1 cellular context compared by ENCODE assay signal in the genomic region with DNA sequence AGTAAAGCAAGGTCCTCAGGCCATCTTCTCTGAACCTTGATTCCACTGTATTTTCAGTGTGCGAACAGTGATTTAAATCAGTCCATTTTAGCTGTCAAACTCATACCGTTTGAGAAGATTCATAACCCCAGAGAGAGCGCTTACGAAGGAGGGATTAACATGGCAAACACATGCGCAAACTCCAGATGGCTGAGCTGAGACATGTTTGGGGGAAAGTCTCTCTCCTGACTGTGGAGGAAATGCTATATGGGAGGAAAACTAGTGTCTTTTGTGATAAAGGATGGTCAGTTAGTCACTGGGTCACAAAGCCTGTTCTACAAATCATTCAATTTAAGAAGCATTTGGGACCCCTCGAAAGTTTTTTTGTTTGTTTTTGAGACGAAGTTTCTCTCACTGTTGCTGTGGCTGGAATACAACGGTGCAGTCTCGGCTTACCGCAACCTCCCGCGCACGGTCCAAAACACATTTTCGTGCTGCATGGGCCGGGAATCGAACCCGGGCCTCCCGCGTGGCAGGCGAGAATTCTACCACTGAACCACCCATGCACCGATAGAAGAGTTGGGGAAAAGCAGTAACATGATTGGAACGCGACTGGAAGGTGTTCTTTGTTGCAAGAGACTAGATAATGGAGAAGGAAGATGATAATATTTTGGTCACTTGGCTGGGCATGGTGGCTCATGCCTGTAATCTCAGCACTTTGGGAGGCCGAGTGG.
TF ChIP-seq lines count a peak whose summit lies in the region.

No MANE protein-coding gene starts in this region.

TF ChIP-seq in HepG2, 621 proteins besides CTCF, POLR2A, EP300 and RAD21 (continued from another document and continues in another):
- TF ChIP-seq, protein P1, sequence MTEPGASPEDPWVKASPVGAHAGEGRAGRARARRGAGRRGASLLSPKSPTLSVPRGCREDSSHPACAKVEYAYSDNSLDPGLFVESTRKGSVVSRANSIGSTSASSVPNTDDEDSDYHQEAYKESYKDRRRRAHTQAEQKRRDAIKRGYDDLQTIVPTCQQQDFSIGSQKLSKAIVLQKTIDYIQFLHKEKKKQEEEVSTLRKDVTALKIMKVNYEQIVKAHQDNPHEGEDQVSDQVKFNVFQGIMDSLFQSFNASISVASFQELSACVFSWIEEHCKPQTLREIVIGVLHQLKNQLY (CRISPR knock-in tag; IDR thresholded peaks at IDR 0.05), result no peak
- TF ChIP-seq ZNF788 (CRISPR knock-in tag; IDR thresholded peaks at IDR 0.05; ENCODE audit: borderline replicate concordance) (peak; percentile 94; the same call in 1 of the 2 replicates), ZBTB21 (CRISPR knock-in tag; IDR thresholded peaks at IDR 0.05) (no peak), ZFP90 (CRISPR knock-in tag; IDR thresholded peaks at IDR 0.05; ENCODE audit: borderline replicate concordance) (peak; percentile 71), KDM4B (CRISPR knock-in tag; IDR thresholded peaks at IDR 0.05) (no peak), TBX3 (IDR thresholded peaks at IDR 0.05; ENCODE audit: borderline replicate concordance) (peak; percentile 25; the same call in 1 of the 2 replicates), PHF21A (CRISPR knock-in tag; IDR thresholded peaks at IDR 0.05) (peak; percentile 82; the same call in 1 of the 2 replicates), ZNF710 (CRISPR knock-in tag; IDR thresholded peaks at IDR 0.05; ENCODE audit: borderline replicate concordance) (peak; percentile 81), THAP11 (CRISPR knock-in tag; IDR thresholded peaks at IDR 0.05) (peak; percentile 79), ZFP91 (CRISPR knock-in tag; IDR thresholded peaks at IDR 0.05; ENCODE audit: borderline replicate concordance) (peak; percentile 84), HOXA9 (CRISPR knock-in tag; IDR thresholded peaks at IDR 0.05; ENCODE audit: borderline replicate concordance) (no peak), PBX3 (CRISPR knock-in tag; IDR thresholded peaks at IDR 0.05; ENCODE audit: borderline replicate concordance) (no peak), SOX13 (IDR thresholded peaks at IDR 0.05) (peak; percentile 61; the same call in 1 of the 2 replicates), SOX13 (CRISPR knock-in tag; conservative IDR thresholded peaks at IDR 0.05 in 1 of 2, IDR thresholded peaks at IDR 0.05 in 1 of 2) (peak in 1 of 2 experiments; percentile 73; a peak in 2 of 4 replicates), ZNF775 (CRISPR knock-in tag; IDR thresholded peaks at IDR 0.05; ENCODE audit: borderline replicate concordance) (no peak), MZF1 (CRISPR knock-in tag; IDR thresholded peaks at IDR 0.05; ENCODE audit: borderline replicate concordance) (no peak), ZNF530 (CRISPR knock-in tag; IDR thresholded peaks at IDR 0.05; ENCODE audit: low read depth) (no peak), ZNF556 (CRISPR knock-in tag; IDR thresholded peaks at IDR 0.05; ENCODE audit: borderline replicate concordance) (peak; percentile 99), ZNF17 (CRISPR knock-in tag; IDR thresholded peaks at IDR 0.05) (no peak), ZNF644 (CRISPR knock-in tag; IDR thresholded peaks at IDR 0.05; ENCODE audit: low read depth) (peak; percentile 62; the same call in 1 of the 2 replicates), KLF13 (CRISPR knock-in tag; IDR thresholded peaks at IDR 0.05) (no peak), FOXP1 (IDR thresholded peaks at IDR 0.05) (no peak), FOXP1 (CRISPR knock-in tag; IDR thresholded peaks at IDR 0.05) (peak; percentile 52; the same call in 1 of the 2 replicates), RAD51 (IDR thresholded peaks at IDR 0.05; ENCODE audit: borderline replicate concordance) (no peak), FOXO1 (CRISPR knock-in tag; IDR thresholded peaks at IDR 0.05) (peak; percentile 44; the same call in 1 of the 2 replicates), ZNF326 (CRISPR knock-in tag; IDR thresholded peaks at IDR 0.05; ENCODE audit: borderline replicate concordance) (no peak), ZNF720 (CRISPR knock-in tag; IDR thresholded peaks at IDR 0.05) (no peak), DMTF1 (CRISPR knock-in tag; IDR thresholded peaks at IDR 0.05) (no peak), TFAP4 (IDR thresholded peaks at IDR 0.05; ENCODE audit: borderline replicate concordance, low read depth) (peak; percentile 39; the same call in 1 of the 2 replicates), SIX1 (CRISPR knock-in tag; IDR thresholded peaks at IDR 0.05; ENCODE audit: borderline replicate concordance) (peak; percentile 84), ATF3 (CRISPR knock-in tag; IDR thresholded peaks at IDR 0.05) (no peak), AGO1 (IDR thresholded peaks at IDR 0.05; ENCODE audit: low read depth, low read length, poor library complexity, severe bottlenecking) (no peak)
- TF ChIP-seq, protein P2, sequence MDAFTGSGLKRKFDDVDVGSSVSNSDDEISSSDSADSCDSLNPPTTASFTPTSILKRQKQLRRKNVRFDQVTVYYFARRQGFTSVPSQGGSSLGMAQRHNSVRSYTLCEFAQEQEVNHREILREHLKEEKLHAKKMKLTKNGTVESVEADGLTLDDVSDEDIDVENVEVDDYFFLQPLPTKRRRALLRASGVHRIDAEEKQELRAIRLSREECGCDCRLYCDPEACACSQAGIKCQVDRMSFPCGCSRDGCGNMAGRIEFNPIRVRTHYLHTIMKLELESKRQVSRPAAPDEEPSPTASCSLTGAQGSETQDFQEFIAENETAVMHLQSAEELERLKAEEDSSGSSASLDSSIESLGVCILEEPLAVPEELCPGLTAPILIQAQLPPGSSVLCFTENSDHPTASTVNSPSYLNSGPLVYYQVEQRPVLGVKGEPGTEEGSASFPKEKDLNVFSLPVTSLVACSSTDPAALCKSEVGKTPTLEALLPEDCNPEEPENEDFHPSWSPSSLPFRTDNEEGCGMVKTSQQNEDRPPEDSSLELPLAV (CRISPR knock-in tag; conservative IDR thresholded peaks at IDR 0.05; ENCODE audit: low read depth), result no peak
- TF ChIP-seq, protein P3, sequence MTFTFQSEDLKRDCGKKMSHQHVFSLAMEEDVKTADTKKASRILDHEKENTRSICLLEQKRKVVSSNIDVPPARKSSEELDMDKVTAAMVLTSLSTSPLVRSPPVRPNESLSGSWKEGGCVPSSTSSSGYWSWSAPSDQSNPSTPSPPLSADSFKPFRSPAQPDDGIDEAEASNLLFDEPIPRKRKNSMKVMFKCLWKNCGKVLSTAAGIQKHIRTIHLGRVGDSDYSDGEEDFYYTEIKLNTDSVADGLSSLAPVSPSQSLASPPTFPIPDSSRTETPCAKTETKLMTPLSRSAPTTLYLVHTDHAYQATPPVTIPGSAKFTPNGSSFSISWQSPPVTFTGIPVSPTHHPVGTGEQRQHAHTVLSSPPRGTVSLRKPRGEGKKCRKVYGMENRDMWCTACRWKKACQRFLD (CRISPR knock-in tag; IDR thresholded peaks at IDR 0.05; ENCODE audit: borderline replicate concordance), result peak; percentile 88
- TF ChIP-seq, protein P4, sequence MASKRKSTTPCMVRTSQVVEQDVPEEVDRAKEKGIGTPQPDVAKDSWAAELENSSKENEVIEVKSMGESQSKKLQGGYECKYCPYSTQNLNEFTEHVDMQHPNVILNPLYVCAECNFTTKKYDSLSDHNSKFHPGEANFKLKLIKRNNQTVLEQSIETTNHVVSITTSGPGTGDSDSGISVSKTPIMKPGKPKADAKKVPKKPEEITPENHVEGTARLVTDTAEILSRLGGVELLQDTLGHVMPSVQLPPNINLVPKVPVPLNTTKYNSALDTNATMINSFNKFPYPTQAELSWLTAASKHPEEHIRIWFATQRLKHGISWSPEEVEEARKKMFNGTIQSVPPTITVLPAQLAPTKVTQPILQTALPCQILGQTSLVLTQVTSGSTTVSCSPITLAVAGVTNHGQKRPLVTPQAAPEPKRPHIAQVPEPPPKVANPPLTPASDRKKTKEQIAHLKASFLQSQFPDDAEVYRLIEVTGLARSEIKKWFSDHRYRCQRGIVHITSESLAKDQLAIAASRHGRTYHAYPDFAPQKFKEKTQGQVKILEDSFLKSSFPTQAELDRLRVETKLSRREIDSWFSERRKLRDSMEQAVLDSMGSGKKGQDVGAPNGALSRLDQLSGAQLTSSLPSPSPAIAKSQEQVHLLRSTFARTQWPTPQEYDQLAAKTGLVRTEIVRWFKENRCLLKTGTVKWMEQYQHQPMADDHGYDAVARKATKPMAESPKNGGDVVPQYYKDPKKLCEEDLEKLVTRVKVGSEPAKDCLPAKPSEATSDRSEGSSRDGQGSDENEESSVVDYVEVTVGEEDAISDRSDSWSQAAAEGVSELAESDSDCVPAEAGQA (IDR thresholded peaks at IDR 0.05; ENCODE audit: low read depth), result peak; percentile 67; the same call in 1 of the 2 replicates
- TF ChIP-seq, protein P4 (CRISPR knock-in tag; IDR thresholded peaks at IDR 0.05; ENCODE audit: borderline replicate concordance), result no peak
- TF ChIP-seq, protein P5, sequence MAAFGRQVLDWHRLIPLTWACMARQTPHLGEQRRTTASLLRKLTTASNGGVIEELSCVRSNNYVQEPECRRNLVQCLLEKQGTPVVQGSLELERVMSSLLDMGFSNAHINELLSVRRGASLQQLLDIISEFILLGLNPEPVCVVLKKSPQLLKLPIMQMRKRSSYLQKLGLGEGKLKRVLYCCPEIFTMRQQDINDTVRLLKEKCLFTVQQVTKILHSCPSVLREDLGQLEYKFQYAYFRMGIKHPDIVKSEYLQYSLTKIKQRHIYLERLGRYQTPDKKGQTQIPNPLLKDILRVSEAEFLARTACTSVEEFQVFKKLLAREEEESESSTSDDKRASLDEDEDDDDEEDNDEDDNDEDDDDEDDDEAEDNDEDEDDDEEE (CRISPR knock-in tag; IDR thresholded peaks at IDR 0.05), result no peak
